Comparison of ENCODE assay signal across 8 cellular contexts in genomic region chr3:5160926-5161858, GRCh38. TPM values are rescaled to one million over a fixed set of nuclear protein-coding genes. Genes with fewer than 3 reads are reported as not detected.
DNase-seq lines count a peak whose midpoint lies in the region; ATAC-seq and TF ChIP-seq lines count a peak whose summit lies in the region.

No MANE protein-coding gene starts in this region.

- no peaks in the 10 kb centered on the region for H4K20me1 ChIP-seq in neural cell (ENCODE audit: insufficient read depth)

- H3F3A ChIP-seq in neural cell (ENCODE audit: insufficient read depth, low read length, poor library complexity, severe bottlenecking): no peaks in the 10 kb centered on the region

- no peak overlapping the region for H3K9ac ChIP-seq in neural cell (ENCODE audit: low read length)

- H3K27me3 ChIP-seq in neural cell (ENCODE audit: insufficient read depth, low read depth, low read length): no peaks in the 10 kb centered on the region

- no peak for TF ChIP-seq CTCF in HFFc6 (IDR thresholded peaks at IDR 0.05)
- TF ChIP-seq CTCF in neural cell (IDR thresholded peaks at IDR 0.05; ENCODE audit: poor library complexity, severe bottlenecking): no peak

- H3K9me3 Mint-ChIP-seq in HFFc6: no peaks in the 10 kb centered on the region

- H3K36me3 Mint-ChIP-seq in HFFc6 (ENCODE audit: low read depth): no peaks in the 10 kb centered on the region

- no peak overlapping the region for H3K4me3 ChIP-seq in neural cell (ENCODE audit: low read length)

- no peak overlapping the region; the same call in 1 of the 2 replicates for H3K4me3 Mint-ChIP-seq in HFFc6

- no peaks in the 10 kb centered on the region for H3K9me3 ChIP-seq in neural cell (ENCODE audit: low read length)

- DNase-seq in NCI-H1417 (lab: John Stamatoyannopoulos, UW) (peak in 2 of 3 experiments; percentile 2 to 69), NCI-H1417 treated with DMSO at 0.1 percent for 48 hours (lab: John Stamatoyannopoulos, UW) (no peak), HFFc6 (peak; percentile 19), amniotic epithelial cell (ENCODE audit: low read depth) (peak; percentile 41), NCI-H146 treated with DMSO at 0.1 percent for 48 hours (lab: John Stamatoyannopoulos, UW; ENCODE audit: unreplicated experiment) (no peak)

- no peaks in the 10 kb centered on the region for H3K36me3 ChIP-seq in neural cell (ENCODE audit: insufficient read depth, low read length)

- peak; percentile 39 for TF ChIP-seq EP300 in neural cell (conservative IDR thresholded peaks at IDR 0.05; ENCODE audit: poor library complexity, severe bottlenecking)

- H3K27me3 Mint-ChIP-seq in HFFc6 (ENCODE audit: insufficient read depth): peaks cover 2% of the 10 kb centered on the region; the same call in 1 of the 2 replicates

- no peak overlapping the region for H3K27ac ChIP-seq in neural cell (ENCODE audit: low read length)

- H3K4me2 ChIP-seq in neural cell (ENCODE audit: low read length): no peak overlapping the region

- peaks cover 40% of the 10 kb centered on the region for H3K79me2 ChIP-seq in neural cell (replicated peaks; ENCODE audit: insufficient read depth, low read length)

- no peak overlapping the region for H2AFZ ChIP-seq in neural cell (ENCODE audit: low read depth, low read length)

- no peak for ATAC-seq in GM18873 (IDR thresholded peaks at IDR 0.05; ENCODE audit: low FRiP score, unreplicated experiment)
- no peak for ATAC-seq in HG03108 (IDR thresholded peaks at IDR 0.05; ENCODE audit: unreplicated experiment)

- peak overlapping the region; percentile 73 for H3K27ac Mint-ChIP-seq in HFFc6

- TF ChIP-seq RAD21 in neural cell (conservative IDR thresholded peaks at IDR 0.05): no peak

- no peaks in the 10 kb centered on the region for H3K9me2 ChIP-seq in neural cell (ENCODE audit: insufficient read depth, low read length)

- peaks cover 42% of the 10 kb centered on the region for H3K4me1 Mint-ChIP-seq in HFFc6 (ENCODE audit: low read depth)

TF ChIP-seq in neural cell, 6 proteins besides CTCF, POLR2A, EP300 and RAD21:
- TF ChIP-seq POLR2AphosphoS5 (IDR thresholded peaks at IDR 0.05) (peak; percentile 54), SMC3 (conservative IDR thresholded peaks at IDR 0.05; ENCODE audit: poor library complexity) (no peak), EZH2 (IDR thresholded peaks at IDR 0.05; ENCODE audit: borderline replicate concordance, insufficient read depth, low read length, poor library complexity, severe bottlenecking) (no peak), TAF1 (IDR thresholded peaks at IDR 0.05; ENCODE audit: low read depth) (no peak), MXI1 (conservative IDR thresholded peaks at IDR 0.05; ENCODE audit: poor library complexity, severe bottlenecking) (no peak)
- TF ChIP-seq, protein P1, sequence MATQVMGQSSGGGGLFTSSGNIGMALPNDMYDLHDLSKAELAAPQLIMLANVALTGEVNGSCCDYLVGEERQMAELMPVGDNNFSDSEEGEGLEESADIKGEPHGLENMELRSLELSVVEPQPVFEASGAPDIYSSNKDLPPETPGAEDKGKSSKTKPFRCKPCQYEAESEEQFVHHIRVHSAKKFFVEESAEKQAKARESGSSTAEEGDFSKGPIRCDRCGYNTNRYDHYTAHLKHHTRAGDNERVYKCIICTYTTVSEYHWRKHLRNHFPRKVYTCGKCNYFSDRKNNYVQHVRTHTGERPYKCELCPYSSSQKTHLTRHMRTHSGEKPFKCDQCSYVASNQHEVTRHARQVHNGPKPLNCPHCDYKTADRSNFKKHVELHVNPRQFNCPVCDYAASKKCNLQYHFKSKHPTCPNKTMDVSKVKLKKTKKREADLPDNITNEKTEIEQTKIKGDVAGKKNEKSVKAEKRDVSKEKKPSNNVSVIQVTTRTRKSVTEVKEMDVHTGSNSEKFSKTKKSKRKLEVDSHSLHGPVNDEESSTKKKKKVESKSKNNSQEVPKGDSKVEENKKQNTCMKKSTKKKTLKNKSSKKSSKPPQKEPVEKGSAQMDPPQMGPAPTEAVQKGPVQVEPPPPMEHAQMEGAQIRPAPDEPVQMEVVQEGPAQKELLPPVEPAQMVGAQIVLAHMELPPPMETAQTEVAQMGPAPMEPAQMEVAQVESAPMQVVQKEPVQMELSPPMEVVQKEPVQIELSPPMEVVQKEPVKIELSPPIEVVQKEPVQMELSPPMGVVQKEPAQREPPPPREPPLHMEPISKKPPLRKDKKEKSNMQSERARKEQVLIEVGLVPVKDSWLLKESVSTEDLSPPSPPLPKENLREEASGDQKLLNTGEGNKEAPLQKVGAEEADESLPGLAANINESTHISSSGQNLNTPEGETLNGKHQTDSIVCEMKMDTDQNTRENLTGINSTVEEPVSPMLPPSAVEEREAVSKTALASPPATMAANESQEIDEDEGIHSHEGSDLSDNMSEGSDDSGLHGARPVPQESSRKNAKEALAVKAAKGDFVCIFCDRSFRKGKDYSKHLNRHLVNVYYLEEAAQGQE (IDR thresholded peaks at IDR 0.05; ENCODE audit: borderline replicate concordance): no peak

RNA-seq across cellular contexts. Expression of gene EDEM1, which starts 26.3 kb away (rescaled TPM):
- total RNA-seq in HFFc6 (2021; fragmentation: NEBNext Ultra II Directional; extraction: Animal tissue kit (Norgen Biotek cat#: 25700)): 10 to 100 TPM; 47.6 to 56.4 (median 52.0) TPM
- 11.9 and 13.6 TPM in 2 replicates for polyA plus RNA-seq in neural cell
- polyA minus RNA-seq in neural cell: 9.3 and 22.6 TPM in 2 replicates

RNA-seq across cellular contexts. Expression of gene ARL8B, which starts 39.1 kb away (rescaled TPM):
- 10 to 100 TPM; 48.9 to 64.7 (median 53.7) TPM for total RNA-seq in HFFc6 (2021; fragmentation: NEBNext Ultra II Directional; extraction: Animal tissue kit (Norgen Biotek cat#: 25700))
- 94.5 and 103 TPM in 2 replicates for polyA plus RNA-seq in neural cell
- 84.0 and 91.2 TPM in 2 replicates for polyA minus RNA-seq in neural cell

Comparison
In these comparisons a context has a peak if more than half of its experiments do, and no peak if none do; other contexts are left out.
1. DNase-seq: peak in NCI-H1417 (2 of 3), HFFc6 (single experiment) and amniotic epithelial cell (single experiment); none in NCI-H1417 treated with DMSO at 0.1 percent for 48 hours (single experiment) and NCI-H146 treated with DMSO at 0.1 percent for 48 hours (single experiment).